8 cellular contexts compared by ENCODE assay signal in the genomic region with DNA sequence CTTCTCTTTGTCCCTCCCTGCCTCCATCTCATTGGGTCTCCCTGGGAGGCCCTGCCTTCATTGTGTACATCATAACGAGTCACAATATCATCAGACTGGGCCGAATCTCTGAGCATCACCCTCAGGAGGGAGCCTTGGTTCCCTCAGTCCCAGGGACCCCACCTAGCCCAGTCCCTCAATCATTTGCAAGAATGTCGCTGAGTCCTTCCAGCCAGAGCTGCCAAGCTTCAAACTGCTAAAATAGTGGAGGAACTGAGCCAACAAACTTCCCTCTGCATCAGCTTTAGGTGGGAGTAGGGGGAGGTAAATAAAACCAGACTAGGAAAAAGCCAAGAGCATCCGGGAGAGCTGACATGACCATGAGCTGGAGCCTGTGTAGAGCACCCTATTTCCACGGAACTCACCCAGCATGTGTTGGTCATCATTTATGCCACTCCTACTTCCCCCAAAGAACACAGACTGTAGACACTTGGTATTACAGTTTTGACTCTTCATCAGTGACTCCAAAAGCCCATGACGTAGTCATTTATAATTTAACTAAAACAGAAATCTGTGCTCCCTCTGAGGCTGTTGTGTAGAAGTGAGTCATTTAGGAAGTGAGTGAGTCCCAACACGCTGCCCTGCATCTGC. TPM values are rescaled to one million over a fixed set of nuclear protein-coding genes. Genes with fewer than 3 reads are reported as not detected.
DNase-seq lines count a peak whose midpoint lies in the region; ATAC-seq and TF ChIP-seq lines count a peak whose summit lies in the region.

No MANE protein-coding gene starts in this region.

- H3K9ac ChIP-seq in PC-3 (ENCODE audit: low read length): no peak overlapping the region; the same call in 1 of the 2 replicates

- H3K9me3 ChIP-seq in PC-3 (ENCODE audit: low read length) (no peaks in the 10 kb centered on the region), mucosa of descending colon (no peaks in the 10 kb centered on the region)
- H3K9me3 ChIP-seq in naive thymus-derived CD4-positive, alpha-beta T cell (ENCODE audit: control insufficient read depth in 2 of 3, low read length in 3 of 3): no peaks in the 10 kb centered on the region

- no peaks in the 10 kb centered on the region for H3K79me2 ChIP-seq in PC-3 (ENCODE audit: low read length)

- CTCF ChIA-PET in PC-3 (lab: Charles Lee): interaction anchor here (0.5 kb wide), 1 partner anchor 250 kb away, joined by 5 read pairs; no protein-coding TSS in a partner anchor
- CTCF ChIA-PET in naive thymus-derived CD4-positive, alpha-beta T cell (lab: Charles Lee): no interaction called here

- H3K4me1 Mint-ChIP-seq in HFFc6 (ENCODE audit: low read depth): peaks cover 25% of the 10 kb centered on the region
- H3K4me1 Mint-ChIP-seq in naive thymus-derived CD4-positive, alpha-beta T cell: peaks cover 0 to 25% (median 4%) of the 10 kb centered on the region in 7 donors

- peaks cover 8% of the 10 kb centered on the region for H3F3A ChIP-seq in PC-3 (ENCODE audit: low read length, unreplicated experiment)

- DNase-seq in HFFc6: peak; percentile 9
- peak; percentile 81 for DNase-seq in PC-3
- DNase-seq in naive thymus-derived CD4-positive, alpha-beta T cell: peak in 1 of 9 donors; percentile 29
- no peak for DNase-seq in SKM-1 (lab: John Stamatoyannopoulos, UW; ENCODE audit: unreplicated experiment)
- DNase-seq in DMS153 (lab: John Stamatoyannopoulos, UW): no peak
- DNase-seq in HuH-7.5 (ENCODE audit: low spot score): no peak
- no peak for DNase-seq in mucosa of descending colon

- H3K27me3 Mint-ChIP-seq in HFFc6 (ENCODE audit: insufficient read depth): peaks cover 3% of the 10 kb centered on the region
- H3K27me3 Mint-ChIP-seq in naive thymus-derived CD4-positive, alpha-beta T cell: peaks cover 0 to 15% (median 10%) of the 10 kb centered on the region in 5 donors

- no peaks in the 10 kb centered on the region for H4K20me1 ChIP-seq in PC-3 (ENCODE audit: low read length)

- H3K4me3 ChIP-seq in PC-3 (ENCODE audit: low read length) (no peak overlapping the region), mucosa of descending colon (no peak overlapping the region)
- H3K4me3 ChIP-seq in naive thymus-derived CD4-positive, alpha-beta T cell (ENCODE audit: low read length): no peak overlapping the region

- H3K9me2 ChIP-seq in PC-3 (replicated peaks; ENCODE audit: low read length): no peaks in the 10 kb centered on the region

- peak overlapping the region; percentile 32; the same call in 1 of the 2 replicates for H2AFZ ChIP-seq in PC-3 (ENCODE audit: low read length)

- ATAC-seq in GM18868 (IDR thresholded peaks at IDR 0.05; ENCODE audit: unreplicated experiment) (peak; percentile 75), PC-3 (peak; percentile 55), mucosa of descending colon (no peak)
- ATAC-seq in naive thymus-derived CD4-positive, alpha-beta T cell: peak; percentile 31

- no peak overlapping the region; the same call in 1 of the 2 replicates for H3K4me3 Mint-ChIP-seq in HFFc6
- no peak overlapping the region for H3K4me3 Mint-ChIP-seq in naive thymus-derived CD4-positive, alpha-beta T cell

- POLR2A ChIA-PET in PC-3 (lab: Charles Lee; ENCODE audit: unreplicated experiment): no interaction called here
- POLR2A ChIA-PET in naive thymus-derived CD4-positive, alpha-beta T cell (lab: Charles Lee): no interaction called here

- H3K27ac ChIP-seq in PC-3 (ENCODE audit: low read length): peak overlapping the region; percentile 86
- H3K27ac ChIP-seq in naive thymus-derived CD4-positive, alpha-beta T cell (ENCODE audit: low read depth, low read length): no peak overlapping the region

- no peak for TF ChIP-seq CTCF in HFFc6 (IDR thresholded peaks at IDR 0.05)
- TF ChIP-seq CTCF in PC-3 (conservative IDR thresholded peaks at IDR 0.05; ENCODE audit: low read depth, low read length): no peak
- no peak for TF ChIP-seq CTCF in mucosa of descending colon (IDR thresholded peaks at IDR 0.05)

- intact Hi-C loops in PC-3 (cut with micrococcal nuclease) (no loop called here), mucosa of descending colon (cut with DNase I, micrococcal nuclease) (no loop called here)
- intact Hi-C loops in naive thymus-derived CD4-positive, alpha-beta T cell (cut with micrococcal nuclease): no loop called here

- no peak overlapping the region; the same call in 1 of the 2 replicates for H3K27ac Mint-ChIP-seq in HFFc6
- H3K27ac Mint-ChIP-seq in naive thymus-derived CD4-positive, alpha-beta T cell: no peak overlapping the region

- H3K9me3 Mint-ChIP-seq in HFFc6: no peaks in the 10 kb centered on the region
- H3K9me3 Mint-ChIP-seq in naive thymus-derived CD4-positive, alpha-beta T cell: peaks cover 0 to 15% (median 0%) of the 10 kb centered on the region in 11 donors

- no TSS peak for BruUV-seq in PC-3 (replicated peaks; lab: Mats Ljungman, UMichigan)

- H3K4me1 ChIP-seq in PC-3 (ENCODE audit: insufficient read depth, low read length): peaks cover 42% of the 10 kb centered on the region
- H3K4me1 ChIP-seq in naive thymus-derived CD4-positive, alpha-beta T cell (ENCODE audit: control insufficient read depth in 2 of 2, insufficient read depth in 2 of 2, low read length in 2 of 2): no peaks in the 10 kb centered on the region
- no peaks in the 10 kb centered on the region for H3K4me1 ChIP-seq in mucosa of descending colon (ENCODE audit: low read depth)

- H3K36me3 ChIP-seq in PC-3 (ENCODE audit: low read depth, low read length): no peaks in the 10 kb centered on the region
- H3K36me3 ChIP-seq in naive thymus-derived CD4-positive, alpha-beta T cell (ENCODE audit: control insufficient read depth in 2 of 3, insufficient read depth in 3 of 3, low read length in 3 of 3): no peaks in the 10 kb centered on the region
- H3K36me3 ChIP-seq in mucosa of descending colon (ENCODE audit: low read depth): no peaks in the 10 kb centered on the region

- H3K27me3 ChIP-seq in PC-3 (ENCODE audit: low read length): no peaks in the 10 kb centered on the region
- H3K27me3 ChIP-seq in naive thymus-derived CD4-positive, alpha-beta T cell (ENCODE audit: control insufficient read depth in 2 of 2, insufficient read depth in 2 of 2, low read length in 2 of 2): no peaks in the 10 kb centered on the region

- peak overlapping the region; percentile 72 for H3K4me2 ChIP-seq in PC-3 (ENCODE audit: low read length)

- no peaks in the 10 kb centered on the region for H3K36me3 Mint-ChIP-seq in HFFc6 (ENCODE audit: low read depth)
- no peaks in the 10 kb centered on the region for H3K36me3 Mint-ChIP-seq in naive thymus-derived CD4-positive, alpha-beta T cell

RNA-seq across cellular contexts. Expression of a gene that starts 28.8 kb away (rescaled TPM):
- not detected for total RNA-seq in HFFc6 (2021; fragmentation: NEBNext Ultra II Directional; extraction: Animal tissue kit (Norgen Biotek cat#: 25700))
- total RNA-seq in PC-3 (2014; rRNA removed) (not detected in 2 replicates), mucosa of descending colon (not detected)
- not detected for total RNA-seq in naive thymus-derived CD4-positive, alpha-beta T cell
- not detected for polyA plus RNA-seq in naive thymus-derived CD4-positive, alpha-beta T cell

Comparison
In these comparisons a context has a peak if more than half of its experiments do, and no peak if none do; other contexts are left out.
1. DNase-seq: peak in HFFc6 (single experiment) and PC-3 (single experiment); none in SKM-1 (single experiment), DMS153 (single experiment), HuH-7.5 (single experiment) and mucosa of descending colon (0 of 3).